In the genomic region with DNA sequence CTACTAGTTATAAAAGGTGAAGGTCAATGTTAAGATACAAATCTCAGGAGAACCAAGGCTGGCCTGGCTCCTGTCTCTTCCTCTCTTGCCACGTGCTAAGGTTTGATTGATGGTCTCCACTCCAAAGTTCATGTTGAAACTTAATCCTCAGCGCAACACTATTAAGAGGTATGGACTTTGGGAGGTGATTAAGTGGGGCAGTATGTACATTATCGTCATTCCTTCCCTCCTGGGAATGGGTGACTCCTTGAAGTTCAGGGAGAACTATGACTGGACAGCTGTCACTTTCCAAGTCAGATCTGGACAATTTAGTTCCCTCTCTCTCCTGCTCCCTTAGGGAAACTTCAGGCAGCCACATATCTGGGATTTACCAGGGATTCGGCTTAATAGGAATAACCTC, we compare ENCODE assay signal across 25 cellular contexts. TPM values are rescaled to one million over a fixed set of nuclear protein-coding genes. Genes with fewer than 3 reads are reported as not detected.
A peak's percentile ranks its signal among the peaks of the same experiment; 100 is the strongest.
DNase-seq lines count a peak whose midpoint lies in the region; ATAC-seq, FAIRE-seq and TF ChIP-seq lines count a peak whose summit lies in the region.
"Had no signal": no experiment of that assay in that cellular context is flagged by ENCODE, and none has a peak within 500 bp of the region (broad histone marks: within the 10 kb centered on the region; RNA-seq: fewer than 3 reads in every experiment).

No MANE protein-coding gene starts in this region.

- H3K79me2 ChIP-seq in K562 (ENCODE audit: control insufficient read depth, insufficient read depth, low read length) = no peaks in the 10 kb centered on the region

- H3K9me3 Mint-ChIP-seq in T-cell = peaks cover 6 to 17% (median 9%) of the 10 kb centered on the region in 3 donors

- no peak overlapping the region for H2AFZ ChIP-seq in K562 (ENCODE audit: low read depth, low read length)
- H2AFZ ChIP-seq: GM23338 had no signal

- no peak overlapping the region for H3K4me2 ChIP-seq in K562 (ENCODE audit: insufficient read depth, low read length)
- H3K4me2 ChIP-seq: GM23338 had no signal

- no peaks in the 10 kb centered on the region for H3K27me3 ChIP-seq in K562 (ENCODE audit: control insufficient read depth in 2 of 2, insufficient read depth in 2 of 2, low read length in 2 of 2)
- H3K27me3 ChIP-seq in small intestine (ENCODE audit: control insufficient read depth in 2 of 2, insufficient read depth in 2 of 2, low read length in 2 of 2) = no peaks in the 10 kb centered on the region
- H3K27me3 ChIP-seq in esophagus muscularis mucosa = no peaks in the 10 kb centered on the region
- H3K27me3 ChIP-seq in left ventricle myocardium inferior (ENCODE audit: low read depth) = no peaks in the 10 kb centered on the region

- no TSS peak for BruUV-seq in K562 (replicated peaks; lab: Mats Ljungman, UMichigan)

- H3K27ac ChIP-seq in K562 (ENCODE audit: extremely low read depth, low read depth, low read length) (no peak overlapping the region), small intestine (ENCODE audit: low read depth in 1 of 2, low read length in 1 of 2) (peak overlapping the region; percentile 56 to 95), esophagus muscularis mucosa (replicated peaks in 1 of 4) (no peak overlapping the region), left ventricle myocardium inferior (replicated peaks) (no peak overlapping the region)
- H3K27ac ChIP-seq: C4-2B, HL-60 had no signal

- no peaks in the 10 kb centered on the region for H3K4me1 Mint-ChIP-seq in T-cell
- H3K4me1 Mint-ChIP-seq: GM23338 had no signal

- in situ Hi-C loops in K562 (cut with MboI) = no loop called here

- TF ChIP-seq EP300 in Ishikawa (IDR thresholded peaks at IDR 0.05; ENCODE audit: borderline replicate concordance) (no peak), K562 (IDR thresholded peaks at IDR 0.05; ENCODE audit: low read length) (no peak), esophagus muscularis mucosa (IDR thresholded peaks at IDR 0.05) (no peak)

- peaks cover 4% of the 10 kb centered on the region; the same call in 1 of the 2 replicates for H4K20me1 ChIP-seq in K562 (replicated peaks; ENCODE audit: control insufficient read depth, insufficient read depth, low read length)

- no peak overlapping the region for H3K4me3 Mint-ChIP-seq in T-cell
- H3K4me3 Mint-ChIP-seq: CD4-positive, alpha-beta T cell; GM23338; HFFc6 had no signal

- WGBS in K562 (ENCODE audit: insufficient coverage, low coverage, missing lambda C conversion rate) = 40% methylated on average over 4 of the region's 4 CpGs
- 36 to 54% (median 50%) methylated on average over 4 of the region's 4 CpGs for WGBS in small intestine, 3 donors
- 81% methylated on average over 4 of the region's 4 CpGs for WGBS in esophagus muscularis mucosa

- peaks cover 2% of the 10 kb centered on the region; the same call in 1 of the 3 replicates for H3K36me3 ChIP-seq in K562 (ENCODE audit: control insufficient read depth, insufficient read depth, low read length)
- H3K36me3 ChIP-seq in small intestine (ENCODE audit: control insufficient read depth in 2 of 2, insufficient read depth in 2 of 2, low read length in 2 of 2) = no peaks in the 10 kb centered on the region
- H3K36me3 ChIP-seq in esophagus muscularis mucosa = no peaks in the 10 kb centered on the region
- H3K36me3 ChIP-seq in left ventricle myocardium inferior = no peaks in the 10 kb centered on the region

- H3K9me3 ChIP-seq in K562 (replicated peaks; ENCODE audit: control insufficient read depth, insufficient read depth, low read depth, low read length) = peaks cover 1% of the 10 kb centered on the region; the same call in 1 of the 2 replicates
- H3K9me3 ChIP-seq in small intestine (ENCODE audit: control insufficient read depth, low read depth) = no peaks in the 10 kb centered on the region
- H3K9me3 ChIP-seq in esophagus muscularis mucosa = peaks cover 0 to 14% (median 4%) of the 10 kb centered on the region in 4 donors
- peaks cover 29% of the 10 kb centered on the region for H3K9me3 ChIP-seq in left ventricle myocardium inferior (replicated peaks)
- H3K9me3 ChIP-seq: Caco-2 had no signal

- H3K4me3 ChIP-seq in K562 (no peak overlapping the region), small intestine (ENCODE audit: low read depth in 1 of 2, low read length in 2 of 2) (no peak overlapping the region), esophagus muscularis mucosa (no peak overlapping the region), left ventricle myocardium inferior (no peak overlapping the region)
- H3K4me3 ChIP-seq: GM23338 had no signal

- H3K9ac ChIP-seq in K562 (ENCODE audit: insufficient read depth in 1 of 2, low read depth in 2 of 2, low read length in 2 of 2) = no peak overlapping the region

- no peaks in the 10 kb centered on the region for H3K4me1 ChIP-seq in K562 (replicated peaks in 1 of 2; ENCODE audit: control insufficient read depth in 2 of 2, insufficient read depth in 2 of 2, low read length in 2 of 2)
- H3K4me1 ChIP-seq in small intestine (ENCODE audit: control insufficient read depth in 2 of 2, insufficient read depth in 1 of 2, low read depth in 1 of 2, low read length in 1 of 2) = peaks cover 3 to 4% of the 10 kb centered on the region in 2 donors
- H3K4me1 ChIP-seq in esophagus muscularis mucosa = no peaks in the 10 kb centered on the region
- H3K4me1 ChIP-seq in left ventricle myocardium inferior = no peaks in the 10 kb centered on the region

- H3K36me3 Mint-ChIP-seq in T-cell = peaks cover 3% of the 10 kb centered on the region

- POLR2A ChIA-PET in K562 (lab: Yijun Ruan, JAX) (no interaction called here), T-cell (lab: Charles Lee) (no interaction called here)

- TF ChIP-seq POLR2A in K562 (conservative IDR thresholded peaks at IDR 0.05) (no peak), esophagus muscularis mucosa (IDR thresholded peaks at IDR 0.05; ENCODE audit: low read depth) (no peak)

- no peak overlapping the region for H3K27ac Mint-ChIP-seq in T-cell
- H3K27ac Mint-ChIP-seq: CD4-positive, alpha-beta T cell; GM23338; HFFc6 had no signal

- DNase-seq in K562 (ENCODE audit: extremely low read depth in 1 of 4, low spot score in 3 of 4) (no peak), left colon (no peak), small intestine (peak; percentile 96), esophagus muscularis mucosa (ENCODE audit: extremely low spot score) (no peak), left ventricle myocardium inferior (no peak), T-cell (no peak)
- DNase-seq: ACHN; AML-193; Caco-2; CD4-positive, alpha-beta T cell; GDM1; HCEC 1CT; HFFc6; IMR-90 had no signal

- TF ChIP-seq RAD21 in Ishikawa (IDR thresholded peaks at IDR 0.05; ENCODE audit: low read depth) = no peak
- TF ChIP-seq RAD21 in K562 (CRISPR knock-in tag; conservative IDR thresholded peaks at IDR 0.05 in 1 of 2, IDR thresholded peaks at IDR 0.05 in 1 of 2) = no peak

- intact Hi-C loops in K562 (cut with micrococcal nuclease) = no loop called here
- intact Hi-C loops in left colon (cut with DNase I, micrococcal nuclease) = loop anchor here in 1 of 2 donors (10.0 kb wide), 1 partner anchor 1316 kb away; no protein-coding TSS in a partner anchor
- intact Hi-C loops in esophagus muscularis mucosa (cut with DNase I) = no loop called here
- intact Hi-C loops in left ventricle myocardium inferior (cut with micrococcal nuclease) = no loop called here

- H3K9me1 ChIP-seq in K562 (ENCODE audit: control insufficient read depth, insufficient read depth, low read length) = no peaks in the 10 kb centered on the region

- FAIRE-seq in K562 (lab: Jason Lieb, UNC) (no peak), small intestine (lab: Jason Lieb, UNC) (no peak)
- FAIRE-seq: A204.1, D721Med, GM12892, GM18507, H54 had no signal

- TF ChIP-seq CTCF in K562 (IDR thresholded peaks at IDR 0.05 in 2 of 3, conservative IDR thresholded peaks at IDR 0.05 in 1 of 3; ENCODE audit: insufficient read depth in 2 of 3, low read depth in 1 of 3, low read length in 3 of 3) = no peak
- TF ChIP-seq CTCF in esophagus muscularis mucosa (IDR thresholded peaks at IDR 0.05) = no peak
- TF ChIP-seq CTCF in left ventricle myocardium inferior (IDR thresholded peaks at IDR 0.05; ENCODE audit: borderline replicate concordance) = no peak

- ATAC-seq in K562 (no peak), left colon (peak; percentile 29), T-cell (replicated peaks in 1 of 4) (no peak)
- ATAC-seq: GM23338 had no signal

- CTCF ChIA-PET in K562 (lab: Yijun Ruan, JAX; ENCODE audit: low intra/inter-chr PET ratio) (no interaction called here), T-cell (lab: Charles Lee) (no interaction called here)

- no peaks in the 10 kb centered on the region for H3K27me3 Mint-ChIP-seq in T-cell
- H3K27me3 Mint-ChIP-seq: CD4-positive, alpha-beta T cell had no signal

TF ChIP-seq in Ishikawa, 13 proteins besides CTCF, POLR2A, EP300 and RAD21 (continues in another document):
- TF ChIP-seq, protein P1, sequence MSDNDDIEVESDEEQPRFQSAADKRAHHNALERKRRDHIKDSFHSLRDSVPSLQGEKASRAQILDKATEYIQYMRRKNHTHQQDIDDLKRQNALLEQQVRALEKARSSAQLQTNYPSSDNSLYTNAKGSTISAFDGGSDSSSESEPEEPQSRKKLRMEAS (IDR thresholded peaks at IDR 0.05) = peak; percentile 59

TF ChIP-seq in K562, 482 proteins besides CTCF, POLR2A, EP300 and RAD21 (continues in another document):
- TF ChIP-seq XRCC3 (IDR thresholded peaks at IDR 0.05) (no peak), SRSF3 (IDR thresholded peaks at IDR 0.05; ENCODE audit: insufficient read depth, low read length) (no peak), C11orf30 (IDR thresholded peaks at IDR 0.05; ENCODE audit: low read depth) (no peak)

RNA-seq across cellular contexts. Expression of a gene that starts 50.5 kb away (rescaled TPM):
- total RNA-seq in K562 (2011; cell fraction: chromatin; rRNA removed; ENCODE audit: low replicate concordance) = 39.4 and 105 TPM in 2 replicates
- 101 and 127 TPM in 2 replicates for total RNA-seq in K562 (2011; cell fraction: nucleolus; rRNA removed)
- total RNA-seq in K562 (2011; cell fraction: nucleoplasm; rRNA removed) = 65.7 and 73.6 TPM in 2 replicates
- total RNA-seq in K562 (2014; rRNA removed) = 35.5 and 38.0 TPM in 2 replicates
- total RNA-seq in K562 (2014; rRNA removed; fragmentation: Illumina TruSeq; extraction: Trizol) = 12.7 and 15.0 TPM in 2 replicates
- 26.1 and 27.1 TPM in 2 replicates for total RNA-seq in K562 (2015; rRNA removed; fragmentation: Illumina TruSeq; extraction: Trizol)
- total RNA-seq in K562 (2021) = 41.6 and 45.8 TPM in 2 replicates
- 17.5 and 24.6 TPM in 2 replicates for polyA plus RNA-seq in K562 (2011; rRNA removed)
- polyA plus RNA-seq in K562 (2011; cell fraction: cytosol; rRNA removed) = 21.1 and 29.2 TPM in 2 replicates
- 43.7 and 67.2 TPM in 2 replicates for polyA plus RNA-seq in K562 (2011; cell fraction: nucleus; rRNA removed)
- 31.4 and 32.9 TPM in 2 replicates for polyA plus RNA-seq in K562 (2012)
- polyA plus RNA-seq in K562 (2014; fragmentation: Illumina TruSeq; extraction: Trizol) = 25.8 and 31.8 TPM in 2 replicates
- 1 to 10 TPM; 1.5 to 1.9 TPM for polyA plus RNA-seq in K562 (2014; fragmentation: Nextera tagmentation; extraction: Ambion mirVana)
- 25.6 and 31.5 TPM in 2 replicates for polyA plus RNA-seq in K562 (2014; rRNA removed)
- polyA minus RNA-seq in K562 (2011; rRNA and poly(A)+ RNA removed) = 19.7 and 25.9 TPM in 2 replicates
- polyA minus RNA-seq in K562 (2011; cell fraction: cytosol; rRNA and poly(A)+ RNA removed) = 29.4 and 31.6 TPM in 2 replicates
- polyA minus RNA-seq in K562 (2011; cell fraction: nucleus; rRNA and poly(A)+ RNA removed) = 22.3 and 24.7 TPM in 2 replicates
- total RNA-seq in left colon = 10 to 100 TPM; 44.8 to 52.9 TPM
- 10 to 100 TPM; 39.6 to 44.1 (median 43.0) TPM for polyA plus RNA-seq in small intestine
- 1 to 10 TPM; 6.2 to 9.2 (median 7.4) TPM for total RNA-seq in esophagus muscularis mucosa
- 0.47 TPM for total RNA-seq in left ventricle myocardium inferior
- total RNA-seq in T-cell = 1 to 10 TPM in 2 of 5 donors, under 1 TPM in 3; 0.60 to 1.1 (median 0.93) TPM
- total RNA-seq: HFFc6, HT1080, IMR-90 had no signal
- polyA plus RNA-seq: BJ, IMR-90 had no signal

Comparison
In these comparisons a context has a peak if more than half of its experiments do, and no peak if none do; other contexts are left out.
1. H3K27ac ChIP-seq: peak in small intestine (2 of 2); none in K562 (single experiment), esophagus muscularis mucosa (0 of 4) and left ventricle myocardium inferior (single experiment).